ENCODE assay signal across 1 cellular context in the genomic region with DNA sequence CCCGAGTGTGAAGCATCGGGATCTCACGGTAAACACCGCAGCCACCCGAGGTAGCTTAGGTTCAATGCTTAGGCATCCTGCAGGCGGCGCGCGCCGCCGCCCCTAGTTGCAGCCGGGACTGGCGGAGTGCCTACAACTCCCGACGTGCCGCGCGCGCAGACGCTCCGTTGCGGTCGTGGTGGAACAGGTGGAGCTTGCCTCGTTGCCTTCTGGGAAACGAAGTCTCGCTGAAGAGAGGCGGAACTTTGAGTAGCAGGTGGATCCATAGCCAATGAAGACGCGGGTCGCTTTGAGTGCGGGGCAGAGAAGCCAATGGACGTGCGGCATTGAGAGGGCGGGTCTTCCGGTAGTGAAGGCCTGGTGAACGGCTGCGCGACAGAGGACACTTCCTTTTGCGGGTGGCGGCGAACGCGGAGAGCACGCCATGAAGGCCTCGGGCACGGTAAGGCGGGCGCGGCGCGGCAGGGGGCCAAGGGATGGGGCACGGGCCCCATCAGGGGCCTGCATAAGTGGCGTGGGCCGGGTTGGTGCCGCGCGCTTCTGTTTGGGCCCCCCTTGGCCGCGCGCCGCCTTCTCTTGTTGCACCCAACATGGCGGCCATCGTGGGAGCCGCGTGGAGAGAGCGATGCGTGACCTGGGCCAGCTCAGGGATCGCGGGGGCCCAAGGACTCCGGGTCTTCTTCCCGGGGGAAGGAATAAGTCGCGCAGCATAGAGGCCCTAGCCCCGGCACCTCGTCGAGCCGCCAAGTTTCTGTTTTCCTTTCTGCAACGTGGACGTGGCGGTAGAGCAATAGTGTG.
A peak's percentile ranks its signal among the peaks of the same experiment; 100 is the strongest.
TF ChIP-seq lines count a peak whose summit lies in the region.

Gene RPL18A (plus strand): TSS at position 378 of the 798 bp plus-strand sequence. CDS start 47 bp downstream, at position 425.

TF ChIP-seq in H1, 55 proteins besides CTCF, POLR2A, EP300 and RAD21:
- TF ChIP-seq NRF1 (IDR thresholded peaks at IDR 0.05; ENCODE audit: low read depth, low read length) (0 out of 2 replicates have a peak, but pooled peaks have one; percentile 11), RXRA (IDR thresholded peaks at IDR 0.05; ENCODE audit: insufficient read depth, low read depth, low read length) (no peak), SUZ12 (IDR thresholded peaks at IDR 0.05; ENCODE audit: low read length) (no peak), GABPA (IDR thresholded peaks at IDR 0.05; ENCODE audit: borderline replicate concordance, insufficient read depth, low read length) (peak; percentile 92), CTBP2 (IDR thresholded peaks at IDR 0.05; ENCODE audit: borderline replicate concordance, insufficient read depth, insufficient read length, low read length) (no peak), GTF2F1 (IDR thresholded peaks at IDR 0.05; ENCODE audit: borderline replicate concordance, low read depth, low read length) (peak; percentile 88), CHD2 (IDR thresholded peaks at IDR 0.05; ENCODE audit: low read length) (peak; percentile 91), NANOG (IDR thresholded peaks at IDR 0.05; ENCODE audit: insufficient read depth, low read depth, low read length, poor library complexity, severe bottlenecking) (peak; percentile 5), POLR2AphosphoS5 (IDR thresholded peaks at IDR 0.05; ENCODE audit: low read depth, low read length) (peak; percentile 98), EGR1 (IDR thresholded peaks at IDR 0.05; ENCODE audit: borderline replicate concordance, low read depth, low read length) (no peak), CHD7 (IDR thresholded peaks at IDR 0.05; ENCODE audit: insufficient replicate concordance, low read length) (no peak), CHD1 (IDR thresholded peaks at IDR 0.05; ENCODE audit: low read depth, low read length) (no peak), FOSL1 (IDR thresholded peaks at IDR 0.05; ENCODE audit: insufficient read depth, low read depth, low read length) (0 out of 2 replicates have a peak, but pooled peaks have one; percentile 15), KDM5A (IDR thresholded peaks at IDR 0.05; ENCODE audit: low read length) (no peak), EZH2 (IDR thresholded peaks at IDR 0.05; ENCODE audit: low read depth, low read length, severe bottlenecking) (no peak), CBX8 (IDR thresholded peaks at IDR 0.05; ENCODE audit: borderline replicate concordance, low read depth, low read length) (no peak), SP1 (IDR thresholded peaks at IDR 0.05; ENCODE audit: low read depth, low read length) (peak; percentile 98), TAF1 (IDR thresholded peaks at IDR 0.05; ENCODE audit: low read depth, low read length) (peak; percentile 100), BCL11A (IDR thresholded peaks at IDR 0.05; ENCODE audit: low read depth in 2 of 2, low read length in 2 of 2) (no peak), ZNF274 (IDR thresholded peaks at IDR 0.05; ENCODE audit: borderline replicate concordance, extremely low read depth, low read length) (no peak), JUND (IDR thresholded peaks at IDR 0.05; ENCODE audit: low read length) (peak; percentile 40; the same call in 1 of the 2 replicates), SIRT6 (IDR thresholded peaks at IDR 0.05; ENCODE audit: low read length) (no peak), ASH2L (IDR thresholded peaks at IDR 0.05; ENCODE audit: low read length) (peak; percentile 43), TCF12 (IDR thresholded peaks at IDR 0.05; ENCODE audit: low read depth, low read length) (no peak), PHF8 (conservative IDR thresholded peaks at IDR 0.05; ENCODE audit: low read depth, low read length) (peak; percentile 93), YY1 (IDR thresholded peaks at IDR 0.05; ENCODE audit: low read depth, low read length) (peak; percentile 86), BRCA1 (IDR thresholded peaks at IDR 0.05; ENCODE audit: low read depth, low read length) (no peak), TAF7 (optimal IDR thresholded peaks at IDR 0.05; ENCODE audit: borderline replicate concordance, low read depth, low read length) (peak; percentile 98), SP4 (IDR thresholded peaks at IDR 0.05; ENCODE audit: low read length) (0 out of 2 replicates have a peak, but pooled peaks have one; percentile 39), POU5F1 (IDR thresholded peaks at IDR 0.05; ENCODE audit: low read depth, low read length) (0 out of 2 replicates have a peak, but pooled peaks have one; percentile 12), HDAC6 (IDR thresholded peaks at IDR 0.05; ENCODE audit: low read depth, low read length) (no peak), SP2 (IDR thresholded peaks at IDR 0.05; ENCODE audit: low read length) (peak; percentile 88), TBP (IDR thresholded peaks at IDR 0.05; ENCODE audit: low read depth, low read length) (peak; percentile 98), RFX5 (IDR thresholded peaks at IDR 0.05; ENCODE audit: borderline replicate concordance, low read depth, low read length) (no peak), CREB1 (IDR thresholded peaks at IDR 0.05) (peak; percentile 77), ATF2 (IDR thresholded peaks at IDR 0.05; ENCODE audit: low read length) (no peak), HDAC2 (IDR thresholded peaks at IDR 0.05; ENCODE audit: borderline replicate concordance in 1 of 2, low read depth in 2 of 2, low read length in 2 of 2) (no peak), SIN3A (conservative IDR thresholded peaks at IDR 0.05 in 1 of 2, IDR thresholded peaks at IDR 0.05 in 1 of 2; ENCODE audit: low read depth in 1 of 2, low read length in 2 of 2) (no peak; a peak in 1 of 4 replicates), RNF2 (IDR thresholded peaks at IDR 0.05; ENCODE audit: borderline replicate concordance, low read depth, low read length, missing control alignments, poor library complexity, severe bottlenecking) (no peak), BACH1 (IDR thresholded peaks at IDR 0.05; ENCODE audit: low read length) (peak; percentile 13), CBX5 (IDR thresholded peaks at IDR 0.05; ENCODE audit: low read depth, low read length) (no peak), SIX5 (IDR thresholded peaks at IDR 0.05; ENCODE audit: low read depth, low read length) (peak; percentile 85), MAX (IDR thresholded peaks at IDR 0.05) (peak; percentile 55), CEBPB (IDR thresholded peaks at IDR 0.05; ENCODE audit: low read depth, low read length) (no peak)
- TF ChIP-seq, protein P1, sequence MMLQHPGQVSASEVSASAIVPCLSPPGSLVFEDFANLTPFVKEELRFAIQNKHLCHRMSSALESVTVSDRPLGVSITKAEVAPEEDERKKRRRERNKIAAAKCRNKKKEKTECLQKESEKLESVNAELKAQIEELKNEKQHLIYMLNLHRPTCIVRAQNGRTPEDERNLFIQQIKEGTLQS (IDR thresholded peaks at IDR 0.05; ENCODE audit: insufficient read depth, low read depth, low read length): peak; percentile 35; the same call in 1 of the 2 replicates
